18 cellular contexts compared by ENCODE assay signal in the genomic region with DNA sequence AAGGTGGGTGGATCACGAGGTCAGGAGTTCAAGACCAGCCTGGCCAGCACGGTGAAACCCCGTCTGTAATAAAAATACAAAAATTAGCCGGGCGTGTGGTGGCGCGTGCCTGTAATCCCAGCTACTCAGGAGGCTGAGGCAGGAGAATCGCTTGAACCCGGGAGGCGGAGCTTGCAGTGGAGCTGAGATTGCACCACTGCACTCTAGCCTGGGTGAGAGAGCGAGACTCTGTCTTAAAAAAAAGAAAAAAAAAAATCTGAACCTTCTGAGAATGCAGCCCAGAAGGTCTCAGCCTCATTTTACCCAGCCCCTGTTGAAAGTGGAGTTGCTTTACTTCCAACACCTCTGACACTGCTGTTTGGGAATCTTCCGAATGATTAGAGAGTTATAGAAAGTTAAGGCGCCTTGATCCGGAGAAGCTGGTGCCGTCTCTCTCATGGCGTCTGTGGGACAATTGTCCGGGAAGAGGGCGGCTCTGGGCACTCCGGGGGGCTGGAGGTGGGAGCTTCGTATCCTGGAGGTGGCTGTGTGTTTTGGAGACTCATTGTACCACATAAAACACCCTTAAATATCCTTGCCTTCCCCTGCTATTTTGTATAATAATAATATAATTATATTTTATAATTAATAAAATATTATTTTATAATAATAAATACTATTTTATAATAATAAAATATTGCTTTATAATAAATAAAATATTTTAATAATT.
DNase-seq lines count a peak whose midpoint lies in the region; ATAC-seq and TF ChIP-seq lines count a peak whose summit lies in the region.
"Had no signal": no experiment of that assay in that cellular context is flagged by ENCODE, and none has a peak within 500 bp of the region (broad histone marks: within the 10 kb centered on the region; RNA-seq: fewer than 3 reads in every experiment).

No MANE protein-coding gene starts in this region.

- H3K4me1 ChIP-seq in spleen: no peaks in the 10 kb centered on the region

- intact Hi-C loops in activated CD8-positive, alpha-beta T cell treated with anti-CD3 and anti-CD28 coated beads for 36 hours (cut with micrococcal nuclease): no loop called here
- intact Hi-C loops in spleen (cut with DNase I; ENCODE audit: low total_unique reads): no loop called here

- H3K4me1 Mint-ChIP-seq in activated CD8-positive, alpha-beta T cell treated with anti-CD3 and anti-CD28 coated beads for 36 hours (ENCODE audit: low read depth): no peaks in the 10 kb centered on the region

- H3K36me3 ChIP-seq in spleen: no peaks in the 10 kb centered on the region

- H3K27me3 ChIP-seq in spleen (replicated peaks in 1 of 7): peaks cover 0 to 6% (median 0%) of the 10 kb centered on the region in 7 donors

- H3K4me3 ChIP-seq in spleen: no peak overlapping the region

- in situ Hi-C loops in GM13977 (cut with MboI; ENCODE audit: low pct_unique_long_range_greater_than_20kb, low sequenced_read_pairs, unreplicated experiment): no loop called here

- H3K27me3 Mint-ChIP-seq in activated CD8-positive, alpha-beta T cell treated with anti-CD3 and anti-CD28 coated beads for 36 hours: peaks cover 3% of the 10 kb centered on the region

- TF ChIP-seq CTCF in activated CD8-positive, alpha-beta T cell treated with anti-CD3 and anti-CD28 coated beads for 36 hours (IDR thresholded peaks at IDR 0.05): no peak
- no peak for TF ChIP-seq CTCF in spleen (IDR thresholded peaks at IDR 0.05 in 8 of 11, conservative IDR thresholded peaks at IDR 0.05 in 3 of 11)
- TF ChIP-seq CTCF in GM13977 (IDR thresholded peaks at IDR 0.05; ENCODE audit: extremely low read depth, insufficient read depth, missing control alignments): no peak

- H3K27ac ChIP-seq in spleen: no peak overlapping the region
- H3K27ac ChIP-seq: KMS-11 had no signal

- DNase-seq in activated CD4-positive, alpha-beta T cell treated with anti-CD3 and anti-CD28 coated beads for 48 hours: peak; percentile 10
- no peak for DNase-seq in activated CD4-positive, alpha-beta T cell treated with anti-CD3 and anti-CD28 coated beads for 4 hours
- DNase-seq in activated naive CD4-positive, alpha-beta T cell treated with anti-CD3 and anti-CD28 coated beads, Interleukin-2, amount 50 U/mL, for 72 hours (ENCODE audit: low spot score in 2 of 2): no peak
- DNase-seq in activated naive CD4-positive, alpha-beta T cell treated with anti-CD3 and anti-CD28 coated beads, Interleukin-2, amount 50 U/mL, for 16 hours: no peak
- peak; percentile 21 for DNase-seq in activated CD8-positive, alpha-beta T cell treated with anti-CD3 and anti-CD28 coated beads for 36 hours
- DNase-seq in spleen: peak; percentile 32
- DNase-seq in GM13977 (ENCODE audit: low spot score): no peak
- DNase-seq: 8988T, Calu3, DMS79 treated with DMSO at 0.1 percent for 48 hours, GF-D8, HCEC 1CT, MM.1S, NCI-H2029, NCI-H69, RPMI8226, SHP77 had no signal

- peaks cover 0 to 4% of the 10 kb centered on the region in 2 donors for H3K9me3 Mint-ChIP-seq in activated naive CD4-positive, alpha-beta T cell treated with anti-CD3 and anti-CD28 coated beads, Interleukin-2, amount 50 U/mL, for 72 hours
- H3K9me3 Mint-ChIP-seq in activated CD8-positive, alpha-beta T cell treated with anti-CD3 and anti-CD28 coated beads for 36 hours: no peaks in the 10 kb centered on the region

- H3K27ac Mint-ChIP-seq in activated naive CD4-positive, alpha-beta T cell treated with anti-CD3 and anti-CD28 coated beads, Interleukin-2, amount 50 U/mL, for 72 hours: no peak overlapping the region
- no peak overlapping the region for H3K27ac Mint-ChIP-seq in activated CD8-positive, alpha-beta T cell treated with anti-CD3 and anti-CD28 coated beads for 36 hours

- POLR2A ChIA-PET in activated CD8-positive, alpha-beta T cell treated with anti-CD3 and anti-CD28 coated beads for 36 hours (lab: Charles Lee): no interaction called here

- H3K4me3 Mint-ChIP-seq in activated CD8-positive, alpha-beta T cell treated with anti-CD3 and anti-CD28 coated beads for 36 hours: no peak overlapping the region

- no peak for TF ChIP-seq POLR2A in spleen (IDR thresholded peaks at IDR 0.05)

- H3K36me3 Mint-ChIP-seq in activated naive CD4-positive, alpha-beta T cell treated with anti-CD3 and anti-CD28 coated beads, Interleukin-2, amount 50 U/mL, for 72 hours: no peaks in the 10 kb centered on the region
- H3K36me3 Mint-ChIP-seq in activated CD8-positive, alpha-beta T cell treated with anti-CD3 and anti-CD28 coated beads for 36 hours (ENCODE audit: low read depth): no peaks in the 10 kb centered on the region

- peaks cover 0 to 13% (median 0%) of the 10 kb centered on the region in 8 donors for H3K9me3 ChIP-seq in spleen

- peak; percentile 46 to 65 for ATAC-seq in activated naive CD4-positive, alpha-beta T cell treated with anti-CD3 and anti-CD28 coated beads, Interleukin-2, amount 50 U/mL, for 72 hours
- ATAC-seq in activated CD8-positive, alpha-beta T cell treated with anti-CD3 and anti-CD28 coated beads for 36 hours: peak; percentile 37

- WGBS in spleen, 5 donors: 89 to 97% (median 93%) methylated on average over 20 of the region's 20 CpGs

- CTCF ChIA-PET in activated CD8-positive, alpha-beta T cell treated with anti-CD3 and anti-CD28 coated beads for 36 hours (lab: Charles Lee): no interaction called here

Comparison
In these comparisons a context has a peak if more than half of its experiments do, and no peak if none do; other contexts are left out.
1. DNase-seq: peak in activated CD4-positive, alpha-beta T cell treated with anti-CD3 and anti-CD28 coated beads for 48 hours (single experiment), activated CD8-positive, alpha-beta T cell treated with anti-CD3 and anti-CD28 coated beads for 36 hours (single experiment) and spleen (single experiment); none in activated CD4-positive, alpha-beta T cell treated with anti-CD3 and anti-CD28 coated beads for 4 hours (0 of 2), activated naive CD4-positive, alpha-beta T cell treated with anti-CD3 and anti-CD28 coated beads, Interleukin-2, amount 50 U/mL, for 72 hours (0 of 2), activated naive CD4-positive, alpha-beta T cell treated with anti-CD3 and anti-CD28 coated beads, Interleukin-2, amount 50 U/mL, for 16 hours (single experiment) and GM13977 (single experiment).